25 cellular contexts compared by ENCODE assay signal in the genomic region with DNA sequence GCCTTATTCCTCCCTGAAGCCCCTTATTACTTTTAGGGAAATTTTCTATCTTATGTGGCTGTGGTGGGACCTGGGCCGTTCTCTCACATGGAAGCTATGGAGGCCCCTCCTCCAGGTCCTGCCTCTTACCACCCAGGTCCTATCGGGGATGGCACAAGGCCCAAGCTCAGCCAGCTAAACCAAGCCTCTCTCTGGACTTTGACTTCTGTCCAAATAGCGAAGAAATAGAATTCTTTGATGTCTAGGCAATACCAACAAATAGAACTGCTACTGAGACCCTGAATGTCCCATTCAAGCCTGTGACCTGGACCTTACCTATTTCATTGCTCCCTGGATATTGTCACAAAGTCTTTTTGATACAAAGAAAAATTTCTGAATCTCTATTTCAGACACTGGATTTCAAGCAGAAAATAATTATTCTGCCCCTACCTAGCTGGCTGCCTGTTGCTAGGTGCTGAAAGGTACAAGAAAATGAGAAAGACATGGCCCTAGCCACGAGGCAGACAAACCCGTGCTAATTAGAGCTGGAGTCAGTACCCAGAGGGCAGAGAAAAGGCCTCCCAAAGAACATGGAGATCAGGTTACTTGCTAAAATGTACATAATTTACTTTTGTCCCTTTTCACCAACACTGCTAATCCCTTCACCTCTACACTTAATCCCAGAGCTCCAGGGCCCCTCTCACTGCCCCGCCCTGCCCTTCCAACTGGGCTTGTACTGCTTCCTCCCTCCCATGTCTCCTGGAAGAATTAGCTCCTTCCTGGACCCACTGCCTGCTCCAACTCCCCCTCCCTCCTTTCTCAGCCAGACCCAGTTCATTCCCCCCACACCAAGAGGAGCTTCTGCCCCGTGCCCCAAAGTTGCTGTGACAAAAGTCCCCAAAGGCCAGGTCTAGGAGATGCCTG. TPM values are rescaled to one million over a fixed set of nuclear protein-coding genes. Genes with fewer than 3 reads are reported as not detected.
DNase-seq lines count a peak whose midpoint lies in the region; FAIRE-seq and TF ChIP-seq lines count a peak whose summit lies in the region.
"Had no signal": no experiment of that assay in that cellular context is flagged by ENCODE, and none has a peak within 500 bp of the region (broad histone marks: within the 10 kb centered on the region; RNA-seq: fewer than 3 reads in every experiment).

No MANE protein-coding gene starts in this region.

- no peak overlapping the region for H3K4me3 ChIP-seq in HEK293 (ENCODE audit: low read depth, low read length)
- H3K4me3 ChIP-seq in WERI-Rb-1 (ENCODE audit: low read depth, low read length), result no peak overlapping the region
- H3K4me3 ChIP-seq: hepatocyte, lung, tibial artery had no signal

- CTCF ChIA-PET in HEK293 (lab: Yijun Ruan, JAX), result interaction anchor here (0.7 to 1.6 kb wide), 2 partner anchors 100 to 310 kb away, joined by 3 read pairs; no protein-coding TSS in a partner anchor

- H3K9me3 Mint-ChIP-seq in endothelial cell (ENCODE audit: unreplicated experiment), result no peaks in the 10 kb centered on the region
- H3K9me3 Mint-ChIP-seq: activated T-cell treated with anti-CD3 and anti-CD28 coated beads, Interleukin-2, amount 50 U/mL, for 72 hours; CD8-positive, alpha-beta T cell; stimulated activated naive CD8-positive, alpha-beta T cell treated with anti-CD3 and anti-CD28 coated beads, Interleukin-15, Interleukin-2, amounts not matched to agents 100 ng/mL and 50 ng/mL, for 24 hours; T-cell had no signal

- H3K36me3 Mint-ChIP-seq in endothelial cell (ENCODE audit: low read depth, unreplicated experiment), result peaks cover 5% of the 10 kb centered on the region

- H3K9me3 ChIP-seq in HEK293 (ENCODE audit: control insufficient read depth, insufficient read depth, low read depth, low read length) (no peaks in the 10 kb centered on the region), WERI-Rb-1 (ENCODE audit: severe bottlenecking) (no peaks in the 10 kb centered on the region)
- H3K9me3 ChIP-seq: neutrophil, tibial artery had no signal

- H3K27me3 Mint-ChIP-seq in endothelial cell (ENCODE audit: unreplicated experiment), result no peaks in the 10 kb centered on the region
- H3K27me3 Mint-ChIP-seq: stimulated activated naive CD8-positive, alpha-beta T cell treated with anti-CD3 and anti-CD28 coated beads, Interleukin-15, Interleukin-2, amounts not matched to agents 100 ng/mL and 50 ng/mL, for 24 hours; T-cell had no signal

- H3K36me3 ChIP-seq in HEK293 (ENCODE audit: control insufficient read depth in 2 of 2, insufficient read depth in 1 of 2, low read length in 2 of 2) (peaks cover 0 to 4% of the 10 kb centered on the region in 2 experiments; a peak in 1 of 3 replicates), WERI-Rb-1 (peaks cover 13% of the 10 kb centered on the region)

- no peak overlapping the region for H3K27ac Mint-ChIP-seq in endothelial cell (ENCODE audit: unreplicated experiment)
- H3K27ac Mint-ChIP-seq: activated T-cell treated with anti-CD3 and anti-CD28 coated beads, Interleukin-2, amount 50 U/mL, for 72 hours; CD8-positive, alpha-beta T cell; stimulated activated naive CD8-positive, alpha-beta T cell treated with anti-CD3 and anti-CD28 coated beads, Interleukin-15, Interleukin-2, amounts not matched to agents 100 ng/mL and 50 ng/mL, for 24 hours; T-cell had no signal

- no peaks in the 10 kb centered on the region for H3K27me3 ChIP-seq in WERI-Rb-1 (ENCODE audit: insufficient read depth, low read depth, severe bottlenecking)
- H3K27me3 ChIP-seq: hepatocyte, neutrophil, tibial artery had no signal

- POLR2A ChIA-PET in HEK293 (lab: Yijun Ruan, JAX), result interaction anchor here (1.2 kb wide), 1 partner anchor 7 kb away, joined by 4 read pairs; no protein-coding TSS in a partner anchor

- FAIRE-seq in D721Med (lab: Jason Lieb, UNC), result peak; percentile 21

- TF ChIP-seq CTCF in D721Med (IDR thresholded peaks at IDR 0.05; ENCODE audit: insufficient read depth, missing control alignments) (no peak), HEK293 (tag by site-specific recombination; IDR thresholded peaks at IDR 0.05) (no peak), WERI-Rb-1 (IDR thresholded peaks at IDR 0.05; ENCODE audit: low read depth, low read length) (no peak), endothelial cell (IDR thresholded peaks at IDR 0.05; ENCODE audit: unreplicated experiment) (no peak)

- H3K4me1 Mint-ChIP-seq in endothelial cell (ENCODE audit: unreplicated experiment), result no peaks in the 10 kb centered on the region

- no peaks in the 10 kb centered on the region for H3K4me1 ChIP-seq in HEK293 (ENCODE audit: control insufficient read depth, insufficient read depth, low read length)
- H3K4me1 ChIP-seq: tibial artery had no signal

- no peak overlapping the region for H3K27ac ChIP-seq in HEK293 (ENCODE audit: extremely low read depth, low read depth, low read length)
- peak overlapping the region; percentile 65 for H3K27ac ChIP-seq in WERI-Rb-1
- H3K27ac ChIP-seq: epithelial cell of prostate, hepatocyte, neutrophil, tibial artery had no signal

- H3K4me3 Mint-ChIP-seq in endothelial cell (ENCODE audit: unreplicated experiment), result no peak overlapping the region
- H3K4me3 Mint-ChIP-seq: activated T-cell treated with anti-CD3 and anti-CD28 coated beads, Interleukin-2, amount 50 U/mL, for 72 hours; CD8-positive, alpha-beta T cell; stimulated activated naive CD8-positive, alpha-beta T cell treated with anti-CD3 and anti-CD28 coated beads, Interleukin-15, Interleukin-2, amounts not matched to agents 100 ng/mL and 50 ng/mL, for 24 hours; T-cell had no signal

- DNase-seq in D721Med (ENCODE audit: insufficient read length, low spot score) (no peak), WERI-Rb-1 (peak; percentile 58), mesenteric fat pad (ENCODE audit: low spot score) (peak; percentile 71), DMS79 (lab: John Stamatoyannopoulos, UW) (no peak), NCI-H774 (lab: John Stamatoyannopoulos, UW) (no peak), endothelial cell (ENCODE audit: low spot score) (no peak)
- DNase-seq: activated naive CD4-positive, alpha-beta T cell treated with anti-CD3 and anti-CD28 coated beads, Interleukin-2, amount 50 U/mL, for 16 hours; activated T-cell treated with anti-CD3 and anti-CD28 coated beads, Interleukin-2, amount 50 U/mL, for 72 hours; aorta; CD8-positive, alpha-beta T cell; central memory CD4-positive, alpha-beta T cell; dermis blood vessel endothelial cell; NCI-H1105; NCI-H2107; OCI-M1; stimulated activated CD4-positive, alpha-beta T cell treated with anti-CD3 and anti-CD28 coated beads, Interleukin-12 subunit alpha, Interleukin-12 subunit beta, amount 100 ng/mL, for 4 hours; T-cell; tibial artery had no signal

TF ChIP-seq in HEK293, 187 proteins besides CTCF, POLR2A, EP300 and RAD21:
- TF ChIP-seq ZNF175 (tag by site-specific recombination; IDR thresholded peaks at IDR 0.05) (no peak), GLIS1 (tag by site-specific recombination; IDR thresholded peaks at IDR 0.05) (0 out of 2 replicates have a peak, but pooled peaks have one; percentile 7)
TF ChIP-seq in HEK293: peak in this region for 1.

RNA-seq across cellular contexts. Expression of a gene that starts 15.5 kb away (rescaled TPM):
- total RNA-seq in mesenteric fat pad, result 27.3 TPM
- 0.54 TPM for total RNA-seq in endothelial cell (ENCODE audit: unreplicated experiment)
- total RNA-seq: CD8-positive, alpha-beta T cell; hepatocyte; pulmonary artery endothelial cell had no signal

RNA-seq across cellular contexts. Expression of a gene that starts 22.2 kb away (rescaled TPM):
- total RNA-seq in mesenteric fat pad (148 TPM), endothelial cell (ENCODE audit: unreplicated experiment) (178 TPM)

Comparison
In these comparisons a context has a peak if more than half of its experiments do, and no peak if none do; other contexts are left out.
1. DNase-seq: peak in WERI-Rb-1 (single experiment) and mesenteric fat pad (single experiment); none in D721Med (single experiment), DMS79 (single experiment), NCI-H774 (single experiment) and endothelial cell (single experiment).
2. RNA of a gene that starts 15.5 kb away (total RNA-seq): 27.3 TPM in mesenteric fat pad (single experiment); 0.54 TPM in endothelial cell (single experiment); every median in the first group is over 10 times any median in the second.